In the genomic region with DNA sequence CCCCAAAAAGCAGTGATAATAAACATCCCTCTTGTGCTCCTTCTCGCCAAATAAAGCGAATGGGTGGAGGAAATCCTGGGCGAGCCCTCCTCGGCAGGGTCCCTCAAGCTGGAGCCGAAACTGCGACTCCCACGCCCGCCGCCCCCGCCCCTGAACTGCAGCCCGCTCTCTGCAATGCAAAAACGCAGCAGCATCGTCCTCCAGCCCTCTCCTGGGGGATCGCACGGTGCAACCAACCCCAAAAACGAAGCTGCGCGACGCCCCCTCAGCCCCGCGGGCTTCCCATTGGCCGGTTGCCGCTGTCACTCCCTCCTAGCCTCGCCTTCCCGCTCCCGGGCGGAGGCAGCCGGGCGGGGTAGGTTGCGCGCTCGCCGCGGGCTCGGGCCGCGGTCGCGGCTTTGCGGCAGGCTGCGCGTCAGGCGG, we compare ENCODE assay signal across 1 cellular context.
TF ChIP-seq lines count a peak whose summit lies in the region.

A gene with protein sequence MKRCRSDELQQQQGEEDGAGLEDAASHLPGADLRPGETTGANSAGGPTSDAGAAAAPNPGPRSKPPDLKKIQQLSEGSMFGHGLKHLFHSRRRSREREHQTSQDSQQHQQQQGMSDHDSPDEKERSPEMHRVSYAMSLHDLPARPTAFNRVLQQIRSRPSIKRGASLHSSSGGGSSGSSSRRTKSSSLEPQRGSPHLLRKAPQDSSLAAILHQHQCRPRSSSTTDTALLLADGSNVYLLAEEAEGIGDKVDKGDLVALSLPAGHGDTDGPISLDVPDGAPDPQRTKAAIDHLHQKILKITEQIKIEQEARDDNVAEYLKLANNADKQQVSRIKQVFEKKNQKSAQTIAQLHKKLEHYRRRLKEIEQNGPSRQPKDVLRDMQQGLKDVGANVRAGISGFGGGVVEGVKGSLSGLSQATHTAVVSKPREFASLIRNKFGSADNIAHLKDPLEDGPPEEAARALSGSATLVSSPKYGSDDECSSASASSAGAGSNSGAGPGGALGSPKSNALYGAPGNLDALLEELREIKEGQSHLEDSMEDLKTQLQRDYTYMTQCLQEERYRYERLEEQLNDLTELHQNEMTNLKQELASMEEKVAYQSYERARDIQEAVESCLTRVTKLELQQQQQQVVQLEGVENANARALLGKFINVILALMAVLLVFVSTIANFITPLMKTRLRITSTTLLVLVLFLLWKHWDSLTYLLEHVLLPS (plus strand): TSS at position 363 of the 423 bp plus-strand sequence. CDS start 619 bp downstream, outside the sequence.

TF ChIP-seq in K562, 482 proteins besides CTCF, POLR2A, EP300 and RAD21 (continued from another document and continues in another):
- no peak for TF ChIP-seq GTF2A2 (tag; IDR thresholded peaks at IDR 0.05)
- TF ChIP-seq, protein P1, sequence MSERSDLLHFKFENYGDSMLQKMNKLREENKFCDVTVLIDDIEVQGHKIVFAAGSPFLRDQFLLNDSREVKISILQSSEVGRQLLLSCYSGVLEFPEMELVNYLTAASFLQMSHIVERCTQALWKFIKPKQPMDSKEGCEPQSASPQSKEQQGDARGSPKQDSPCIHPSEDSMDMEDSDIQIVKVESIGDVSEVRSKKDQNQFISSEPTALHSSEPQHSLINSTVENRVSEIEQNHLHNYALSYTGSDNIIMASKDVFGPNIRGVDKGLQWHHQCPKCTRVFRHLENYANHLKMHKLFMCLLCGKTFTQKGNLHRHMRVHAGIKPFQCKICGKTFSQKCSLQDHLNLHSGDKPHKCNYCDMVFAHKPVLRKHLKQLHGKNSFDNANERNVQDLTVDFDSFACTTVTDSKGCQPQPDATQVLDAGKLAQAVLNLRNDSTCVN (CRISPR knock-in tag; IDR thresholded peaks at IDR 0.05): no peak
- no peak for TF ChIP-seq ARHGAP35 (IDR thresholded peaks at IDR 0.05; ENCODE audit: partially characterized antibody)
- TF ChIP-seq ZBTB1 (CRISPR knock-in tag; IDR thresholded peaks at IDR 0.05; ENCODE audit: borderline replicate concordance, low read depth): peak; percentile 90
- TF ChIP-seq CHD2 (IDR thresholded peaks at IDR 0.05; ENCODE audit: low read depth, low read length): peak; percentile 58
- TF ChIP-seq, protein P2, sequence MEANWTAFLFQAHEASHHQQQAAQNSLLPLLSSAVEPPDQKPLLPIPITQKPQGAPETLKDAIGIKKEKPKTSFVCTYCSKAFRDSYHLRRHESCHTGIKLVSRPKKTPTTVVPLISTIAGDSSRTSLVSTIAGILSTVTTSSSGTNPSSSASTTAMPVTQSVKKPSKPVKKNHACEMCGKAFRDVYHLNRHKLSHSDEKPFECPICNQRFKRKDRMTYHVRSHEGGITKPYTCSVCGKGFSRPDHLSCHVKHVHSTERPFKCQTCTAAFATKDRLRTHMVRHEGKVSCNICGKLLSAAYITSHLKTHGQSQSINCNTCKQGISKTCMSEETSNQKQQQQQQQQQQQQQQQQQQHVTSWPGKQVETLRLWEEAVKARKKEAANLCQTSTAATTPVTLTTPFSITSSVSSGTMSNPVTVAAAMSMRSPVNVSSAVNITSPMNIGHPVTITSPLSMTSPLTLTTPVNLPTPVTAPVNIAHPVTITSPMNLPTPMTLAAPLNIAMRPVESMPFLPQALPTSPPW (CRISPR knock-in tag; IDR thresholded peaks at IDR 0.05): peak; percentile 97
- TF ChIP-seq TCFL5 (CRISPR knock-in tag; conservative IDR thresholded peaks at IDR 0.05): no peak
- peak; percentile 83; the same call in 1 of the 2 replicates for TF ChIP-seq LCOR (CRISPR knock-in tag; IDR thresholded peaks at IDR 0.05)
- TF ChIP-seq HDAC6 (IDR thresholded peaks at IDR 0.05; ENCODE audit: low read depth, low read length): no peak
- peak; percentile 45; the same call in 1 of the 2 replicates for TF ChIP-seq MTA3 (IDR thresholded peaks at IDR 0.05; ENCODE audit: borderline replicate concordance)
- TF ChIP-seq, protein P3, sequence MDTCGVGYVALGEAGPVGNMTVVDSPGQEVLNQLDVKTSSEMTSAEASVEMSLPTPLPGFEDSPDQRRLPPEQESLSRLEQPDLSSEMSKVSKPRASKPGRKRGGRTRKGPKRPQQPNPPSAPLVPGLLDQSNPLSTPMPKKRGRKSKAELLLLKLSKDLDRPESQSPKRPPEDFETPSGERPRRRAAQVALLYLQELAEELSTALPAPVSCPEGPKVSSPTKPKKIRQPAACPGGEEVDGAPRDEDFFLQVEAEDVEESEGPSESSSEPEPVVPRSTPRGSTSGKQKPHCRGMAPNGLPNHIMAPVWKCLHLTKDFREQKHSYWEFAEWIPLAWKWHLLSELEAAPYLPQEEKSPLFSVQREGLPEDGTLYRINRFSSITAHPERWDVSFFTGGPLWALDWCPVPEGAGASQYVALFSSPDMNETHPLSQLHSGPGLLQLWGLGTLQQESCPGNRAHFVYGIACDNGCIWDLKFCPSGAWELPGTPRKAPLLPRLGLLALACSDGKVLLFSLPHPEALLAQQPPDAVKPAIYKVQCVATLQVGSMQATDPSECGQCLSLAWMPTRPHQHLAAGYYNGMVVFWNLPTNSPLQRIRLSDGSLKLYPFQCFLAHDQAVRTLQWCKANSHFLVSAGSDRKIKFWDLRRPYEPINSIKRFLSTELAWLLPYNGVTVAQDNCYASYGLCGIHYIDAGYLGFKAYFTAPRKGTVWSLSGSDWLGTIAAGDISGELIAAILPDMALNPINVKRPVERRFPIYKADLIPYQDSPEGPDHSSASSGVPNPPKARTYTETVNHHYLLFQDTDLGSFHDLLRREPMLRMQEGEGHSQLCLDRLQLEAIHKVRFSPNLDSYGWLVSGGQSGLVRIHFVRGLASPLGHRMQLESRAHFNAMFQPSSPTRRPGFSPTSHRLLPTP (IDR thresholded peaks at IDR 0.05; ENCODE audit: borderline replicate concordance, extremely low read depth, insufficient read length): no peak
- peak; percentile 45 to 66; a peak in 3 of 4 replicates for TF ChIP-seq NRF1 (conservative IDR thresholded peaks at IDR 0.05 in 1 of 2, IDR thresholded peaks at IDR 0.05 in 1 of 2)
- TF ChIP-seq GATAD2B (IDR thresholded peaks at IDR 0.05; ENCODE audit: borderline replicate concordance): 0 out of 2 replicates have a peak, but pooled peaks have one; percentile 58
- TF ChIP-seq ZNF239 (CRISPR knock-in tag; IDR thresholded peaks at IDR 0.05): no peak
- no peak for TF ChIP-seq EP400 (IDR thresholded peaks at IDR 0.05)
- TF ChIP-seq JUND (IDR thresholded peaks at IDR 0.05; ENCODE audit: borderline replicate concordance, low read depth, low read length): peak; percentile 34; the same call in 1 of the 2 replicates
- no peak for TF ChIP-seq JUND (tag; IDR thresholded peaks at IDR 0.05; ENCODE audit: borderline replicate concordance, low read depth, low read length)
- peak; percentile 27 for TF ChIP-seq HNRNPLL (IDR thresholded peaks at IDR 0.05; ENCODE audit: low read depth, low read length, poor library complexity, severe bottlenecking)
- TF ChIP-seq CTBP1 (IDR thresholded peaks at IDR 0.05; ENCODE audit: borderline replicate concordance): peak; percentile 78
- no peak for TF ChIP-seq ZC3H4 (CRISPR knock-in tag; IDR thresholded peaks at IDR 0.05; ENCODE audit: borderline replicate concordance)
- TF ChIP-seq NFIC (IDR thresholded peaks at IDR 0.05): no peak
- TF ChIP-seq SETDB1 (IDR thresholded peaks at IDR 0.05; ENCODE audit: low read length): no peak
- TF ChIP-seq, protein P4, sequence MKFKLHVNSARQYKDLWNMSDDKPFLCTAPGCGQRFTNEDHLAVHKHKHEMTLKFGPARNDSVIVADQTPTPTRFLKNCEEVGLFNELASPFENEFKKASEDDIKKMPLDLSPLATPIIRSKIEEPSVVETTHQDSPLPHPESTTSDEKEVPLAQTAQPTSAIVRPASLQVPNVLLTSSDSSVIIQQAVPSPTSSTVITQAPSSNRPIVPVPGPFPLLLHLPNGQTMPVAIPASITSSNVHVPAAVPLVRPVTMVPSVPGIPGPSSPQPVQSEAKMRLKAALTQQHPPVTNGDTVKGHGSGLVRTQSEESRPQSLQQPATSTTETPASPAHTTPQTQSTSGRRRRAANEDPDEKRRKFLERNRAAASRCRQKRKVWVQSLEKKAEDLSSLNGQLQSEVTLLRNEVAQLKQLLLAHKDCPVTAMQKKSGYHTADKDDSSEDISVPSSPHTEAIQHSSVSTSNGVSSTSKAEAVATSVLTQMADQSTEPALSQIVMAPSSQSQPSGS (CRISPR knock-in tag; IDR thresholded peaks at IDR 0.05): no peak
- TF ChIP-seq ZNF699 (CRISPR knock-in tag; IDR thresholded peaks at IDR 0.05; ENCODE audit: insufficient replicate concordance): no peak
- TF ChIP-seq, protein P5, sequence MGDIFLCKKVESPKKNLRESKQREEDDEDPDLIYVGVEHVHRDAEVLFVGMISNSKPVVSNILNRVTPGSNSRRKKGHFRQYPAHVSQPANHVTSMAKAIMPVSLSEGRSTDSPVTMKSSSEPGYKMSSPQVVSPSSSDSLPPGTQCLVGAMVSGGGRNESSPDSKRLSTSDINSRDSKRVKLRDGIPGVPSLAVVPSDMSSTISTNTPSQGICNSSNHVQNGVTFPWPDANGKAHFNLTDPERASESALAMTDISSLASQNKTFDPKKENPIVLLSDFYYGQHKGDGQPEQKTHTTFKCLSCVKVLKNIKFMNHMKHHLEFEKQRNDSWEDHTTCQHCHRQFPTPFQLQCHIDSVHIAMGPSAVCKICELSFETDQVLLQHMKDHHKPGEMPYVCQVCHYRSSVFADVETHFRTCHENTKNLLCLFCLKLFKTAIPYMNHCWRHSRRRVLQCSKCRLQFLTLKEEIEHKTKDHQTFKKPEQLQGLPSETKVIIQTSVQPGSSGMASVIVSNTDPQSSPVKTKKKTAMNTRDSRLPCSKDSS (IDR thresholded peaks at IDR 0.05; ENCODE audit: low read depth, partially characterized antibody): no peak
- no peak for TF ChIP-seq ZNF146 (CRISPR knock-in tag; IDR thresholded peaks at IDR 0.05; ENCODE audit: unreplicated experiment)
- TF ChIP-seq, protein P6, sequence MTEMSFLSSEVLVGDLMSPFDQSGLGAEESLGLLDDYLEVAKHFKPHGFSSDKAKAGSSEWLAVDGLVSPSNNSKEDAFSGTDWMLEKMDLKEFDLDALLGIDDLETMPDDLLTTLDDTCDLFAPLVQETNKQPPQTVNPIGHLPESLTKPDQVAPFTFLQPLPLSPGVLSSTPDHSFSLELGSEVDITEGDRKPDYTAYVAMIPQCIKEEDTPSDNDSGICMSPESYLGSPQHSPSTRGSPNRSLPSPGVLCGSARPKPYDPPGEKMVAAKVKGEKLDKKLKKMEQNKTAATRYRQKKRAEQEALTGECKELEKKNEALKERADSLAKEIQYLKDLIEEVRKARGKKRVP (CRISPR knock-in tag; IDR thresholded peaks at IDR 0.05): no peak
- TF ChIP-seq, protein P7, sequence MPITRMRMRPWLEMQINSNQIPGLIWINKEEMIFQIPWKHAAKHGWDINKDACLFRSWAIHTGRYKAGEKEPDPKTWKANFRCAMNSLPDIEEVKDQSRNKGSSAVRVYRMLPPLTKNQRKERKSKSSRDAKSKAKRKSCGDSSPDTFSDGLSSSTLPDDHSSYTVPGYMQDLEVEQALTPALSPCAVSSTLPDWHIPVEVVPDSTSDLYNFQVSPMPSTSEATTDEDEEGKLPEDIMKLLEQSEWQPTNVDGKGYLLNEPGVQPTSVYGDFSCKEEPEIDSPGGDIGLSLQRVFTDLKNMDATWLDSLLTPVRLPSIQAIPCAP (CRISPR knock-in tag; IDR thresholded peaks at IDR 0.05; ENCODE audit: borderline replicate concordance): no peak
- TF ChIP-seq MIER1 (IDR thresholded peaks at IDR 0.05; ENCODE audit: low read depth): no peak
- TF ChIP-seq DMBX1 (CRISPR knock-in tag; IDR thresholded peaks at IDR 0.05; ENCODE audit: borderline replicate concordance): no peak
- TF ChIP-seq ZKSCAN1 (IDR thresholded peaks at IDR 0.05; ENCODE audit: low read depth, low read length): no peak
- TF ChIP-seq RFX5 (IDR thresholded peaks at IDR 0.05; ENCODE audit: low read depth, low read length): no peak
- TF ChIP-seq ZKSCAN3 (CRISPR knock-in tag; IDR thresholded peaks at IDR 0.05): no peak
- TF ChIP-seq RFX1 (IDR thresholded peaks at IDR 0.05): no peak
- TF ChIP-seq DIDO1 (tag; IDR thresholded peaks at IDR 0.05; ENCODE audit: low read depth): no peak
- TF ChIP-seq, protein P8, sequence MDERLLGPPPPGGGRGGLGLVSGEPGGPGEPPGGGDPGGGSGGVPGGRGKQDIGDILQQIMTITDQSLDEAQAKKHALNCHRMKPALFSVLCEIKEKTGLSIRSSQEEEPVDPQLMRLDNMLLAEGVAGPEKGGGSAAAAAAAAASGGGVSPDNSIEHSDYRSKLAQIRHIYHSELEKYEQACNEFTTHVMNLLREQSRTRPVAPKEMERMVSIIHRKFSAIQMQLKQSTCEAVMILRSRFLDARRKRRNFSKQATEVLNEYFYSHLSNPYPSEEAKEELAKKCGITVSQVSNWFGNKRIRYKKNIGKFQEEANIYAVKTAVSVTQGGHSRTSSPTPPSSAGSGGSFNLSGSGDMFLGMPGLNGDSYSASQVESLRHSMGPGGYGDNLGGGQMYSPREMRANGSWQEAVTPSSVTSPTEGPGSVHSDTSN (CRISPR knock-in tag; IDR thresholded peaks at IDR 0.05; ENCODE audit: low read depth): peak; percentile 87
- TF ChIP-seq, protein P8 (tag; conservative IDR thresholded peaks at IDR 0.05; ENCODE audit: low read depth): peak; percentile 93
